Comparison of ENCODE assay signal across 14 cellular contexts in the genomic region with DNA sequence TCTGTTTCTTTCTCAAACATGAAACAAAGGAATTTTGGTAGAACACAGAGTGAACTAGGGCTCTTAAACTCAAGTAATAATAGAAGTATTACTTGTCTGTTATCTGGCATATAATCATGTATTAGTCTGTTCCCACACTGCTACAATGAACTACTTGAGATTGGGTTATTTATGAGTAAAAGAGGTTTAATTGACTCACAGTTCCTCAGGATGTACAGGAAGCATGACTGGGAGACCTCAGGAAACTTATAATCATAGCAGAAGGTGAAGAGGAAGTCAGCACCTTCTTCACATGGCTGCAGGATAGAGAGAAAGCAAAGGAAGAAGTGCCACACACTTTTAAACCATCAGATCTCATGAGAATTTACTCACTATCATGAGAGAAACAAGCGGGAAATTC.
"Had no signal": no experiment of that assay in that cellular context is flagged by ENCODE, and none has a peak within 500 bp of the region (broad histone marks: within the 10 kb centered on the region; RNA-seq: fewer than 3 reads in every experiment).

No MANE protein-coding gene starts in this region.

- H3K27me3 ChIP-seq: ascending aorta, colonic mucosa, gastroesophageal sphincter, ovary, testis, upper lobe of left lung had no signal

- H3K27ac ChIP-seq: ascending aorta, colonic mucosa, gastroesophageal sphincter, ovary, psoas muscle, testis, upper lobe of left lung, WERI-Rb-1 had no signal

- H3K4me3 ChIP-seq: ascending aorta, colonic mucosa, gastroesophageal sphincter, ovary, psoas muscle, testis, upper lobe of left lung had no signal

- H3K9me3 ChIP-seq: ascending aorta, ovary, testis had no signal

- DNase-seq: activated CD4-positive, alpha-beta T cell treated with anti-CD3 and anti-CD28 coated beads for 48 hours; activated gamma-delta T cell; colonic mucosa; left ventricle myocardium superior; ovary; psoas muscle; right cardiac atrium; testis; upper lobe of left lung; WERI-Rb-1 had no signal

- H3K36me3 ChIP-seq: ascending aorta, colonic mucosa, gastroesophageal sphincter, ovary, upper lobe of left lung, WERI-Rb-1 had no signal

- H3K4me1 ChIP-seq: ascending aorta, colonic mucosa, gastroesophageal sphincter, psoas muscle, testis, upper lobe of left lung had no signal

- ATAC-seq: esophagus mucosa, gastroesophageal sphincter, left ventricle myocardium superior, psoas muscle, right cardiac atrium had no signal

- H3K4me3 Mint-ChIP-seq: central memory CD8-positive, alpha-beta T cell had no signal

- H3K27me3 Mint-ChIP-seq: central memory CD8-positive, alpha-beta T cell had no signal
